Comparison of ENCODE assay signal across 10 cellular contexts in the genomic region with DNA sequence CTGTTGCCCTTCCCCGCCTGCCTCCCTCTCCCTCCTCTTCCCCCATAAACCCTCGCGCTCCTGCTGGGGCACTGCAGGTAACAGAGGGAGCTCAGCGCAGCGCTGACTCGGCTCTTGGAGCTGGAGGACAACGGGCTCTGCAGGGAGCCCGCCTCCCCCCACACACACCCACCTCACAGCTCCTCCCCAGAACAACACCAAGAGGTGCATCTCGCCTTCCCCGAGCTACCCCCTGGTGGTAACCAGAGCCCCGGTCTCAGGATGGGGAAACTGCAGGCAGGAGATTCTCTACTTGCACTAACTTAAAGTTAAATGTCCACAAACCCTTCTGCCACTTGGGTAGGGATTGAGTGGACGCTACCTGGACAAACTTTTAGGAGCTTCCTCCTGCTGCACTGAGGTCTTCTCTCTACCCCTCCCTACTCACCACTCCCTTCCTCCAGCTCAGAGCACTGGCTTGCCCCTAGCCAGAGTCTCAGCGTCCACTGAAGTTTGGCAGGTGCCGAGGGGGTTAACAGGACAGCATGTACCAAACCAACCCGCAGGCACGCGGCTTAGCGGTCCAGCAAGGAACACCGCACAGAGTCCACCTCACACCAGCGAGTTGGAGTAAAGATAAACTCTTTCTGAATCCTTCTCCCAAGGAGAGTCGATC. TPM values are rescaled to one million over a fixed set of nuclear protein-coding genes. Genes with fewer than 3 reads are reported as not detected.
A peak's percentile ranks its signal among the peaks of the same experiment; 100 is the strongest.
DNase-seq lines count a peak whose midpoint lies in the region; ATAC-seq and TF ChIP-seq lines count a peak whose summit lies in the region.
"Had no signal": no experiment of that assay in that cellular context is flagged by ENCODE, and none has a peak within 500 bp of the region (broad histone marks: within the 10 kb centered on the region; RNA-seq: fewer than 3 reads in every experiment).

No MANE protein-coding gene starts in this region.

- TF ChIP-seq CTCF in right atrium auricular region (IDR thresholded peaks at IDR 0.05) (no peak), left ventricle myocardium inferior (IDR thresholded peaks at IDR 0.05; ENCODE audit: borderline replicate concordance) (no peak), uterus (IDR thresholded peaks at IDR 0.05) (no peak)

- no peak overlapping the region for H3K27ac ChIP-seq in right atrium auricular region
- no peak overlapping the region for H3K27ac ChIP-seq in left ventricle myocardium inferior (replicated peaks)
- H3K27ac ChIP-seq in uterus = no peak overlapping the region

- H3K4me1 ChIP-seq in right atrium auricular region = peaks cover 0 to 30% of the 10 kb centered on the region in 2 donors
- H3K4me1 ChIP-seq in NT2/D1 (ENCODE audit: insufficient read depth, insufficient read length) = peaks cover 17% of the 10 kb centered on the region
- peaks cover 35% of the 10 kb centered on the region for H3K4me1 ChIP-seq in left ventricle myocardium inferior
- H3K4me1 ChIP-seq in uterus = peaks cover 0 to 9% of the 10 kb centered on the region in 2 donors

- intact Hi-C loops in Right ventricle myocardium superior (cut with DNase I) = no loop called here
- intact Hi-C loops in left ventricle myocardium inferior (cut with micrococcal nuclease) = no loop called here
- intact Hi-C loops in uterus (cut with DNase I; ENCODE audit: low total_unique reads) = no loop called here

- H3K4me3 ChIP-seq in right atrium auricular region (peak overlapping the region in 1 of 2 donors; percentile 4), NT2/D1 (ENCODE audit: insufficient read length, low read depth) (peak overlapping the region; percentile 8), left ventricle myocardium inferior (peak overlapping the region; percentile 39), uterus (no peak overlapping the region)

- ATAC-seq in Right ventricle myocardium superior (ENCODE audit: poor library complexity) = peak; percentile 45
- ATAC-seq in stimulated activated naive CD8-positive, alpha-beta T cell treated with anti-CD3 and anti-CD28 coated beads, Interleukin-15, Interleukin-2, amounts not matched to agents 100 U/mL and 50 U/mL, for 24 hours = peak; percentile 33

- DNase-seq in Right ventricle myocardium superior = no peak
- DNase-seq in right atrium auricular region (ENCODE audit: low spot score) = no peak
- no peak for DNase-seq in NT2/D1 (ENCODE audit: low read depth, low spot score)
- no peak for DNase-seq in left ventricle myocardium inferior
- DNase-seq in stimulated activated naive CD8-positive, alpha-beta T cell treated with anti-CD3 and anti-CD28 coated beads, Interleukin-15, Interleukin-2, amounts not matched to agents 100 U/mL and 50 U/mL, for 24 hours = peak; percentile 24
- DNase-seq in NCI-H187 (lab: John Stamatoyannopoulos, UW) = no peak
- no peak for DNase-seq in uterus
- no peak for DNase-seq in GF-D8 (lab: John Stamatoyannopoulos, UW)
- DNase-seq: cerebellar nuclear complex, NCI-H774 had no signal

- no peaks in the 10 kb centered on the region for H3K9me3 ChIP-seq in right atrium auricular region
- no peaks in the 10 kb centered on the region for H3K9me3 ChIP-seq in NT2/D1 (ENCODE audit: insufficient read depth, low read length)
- no peaks in the 10 kb centered on the region for H3K9me3 ChIP-seq in left ventricle myocardium inferior (replicated peaks)
- no peaks in the 10 kb centered on the region for H3K9me3 ChIP-seq in uterus

- H3K9ac ChIP-seq in NT2/D1 (ENCODE audit: insufficient read length, low read depth) = no peak overlapping the region

- no peak for TF ChIP-seq POLR2A in uterus (IDR thresholded peaks at IDR 0.05)

- no peaks in the 10 kb centered on the region for H3K27me3 ChIP-seq in right atrium auricular region
- peaks cover 77% of the 10 kb centered on the region for H3K27me3 ChIP-seq in NT2/D1 (ENCODE audit: insufficient read depth, insufficient read length)
- peaks cover 53% of the 10 kb centered on the region for H3K27me3 ChIP-seq in left ventricle myocardium inferior (ENCODE audit: low read depth)
- H3K27me3 ChIP-seq in uterus = no peaks in the 10 kb centered on the region

- no peaks in the 10 kb centered on the region for H3K36me3 ChIP-seq in right atrium auricular region
- no peaks in the 10 kb centered on the region for H3K36me3 ChIP-seq in NT2/D1 (ENCODE audit: insufficient read depth, insufficient read length, low read length)
- no peaks in the 10 kb centered on the region for H3K36me3 ChIP-seq in left ventricle myocardium inferior
- no peaks in the 10 kb centered on the region for H3K36me3 ChIP-seq in uterus

RNA-seq across cellular contexts. Expression of gene SCN4B, which starts 4.0 kb away (rescaled TPM):
- 12.0 TPM for total RNA-seq in Right ventricle myocardium superior
- 10 to 100 TPM in 1 of 2 donors, 1 to 10 TPM in 1; 2.5 to 11.8 TPM for total RNA-seq in right atrium auricular region
- total RNA-seq in left ventricle myocardium inferior = 12.9 TPM
- total RNA-seq in uterus = 1 to 10 TPM; 1.8 to 7.3 (median 2.5) TPM

RNA-seq across cellular contexts. Expression of gene SCN2B, which starts 19.8 kb away (rescaled TPM):
- total RNA-seq in Right ventricle myocardium superior (17.6 TPM), right atrium auricular region (1 to 10 TPM; 3.4 to 8.2 TPM), left ventricle myocardium inferior (24.9 TPM), uterus (1 to 10 TPM in 1 of 4 donors, under 1 TPM in 1, not detected in 2; 0.37 to 9.3 TPM)

Comparison
In these comparisons a context has a peak if more than half of its experiments do, and no peak if none do; other contexts are left out.
1. H3K4me3 ChIP-seq: peak in NT2/D1 (single experiment) and left ventricle myocardium inferior (single experiment); none in uterus (0 of 2).